In genomic region chr20:50223321-50223995, GRCh38 we compare ENCODE assay signal across 16 cellular contexts. TPM values are rescaled to one million over a fixed set of nuclear protein-coding genes. Genes with fewer than 3 reads are reported as not detected.
A peak's percentile ranks its signal among the peaks of the same experiment; 100 is the strongest.
DNase-seq lines count a peak whose midpoint lies in the region; ATAC-seq and TF ChIP-seq lines count a peak whose summit lies in the region.
"Had no signal": no experiment of that assay in that cellular context is flagged by ENCODE, and none has a peak within 500 bp of the region (broad histone marks: within the 10 kb centered on the region; RNA-seq: fewer than 3 reads in every experiment).

No MANE protein-coding gene starts in this region.

- TF ChIP-seq CTCF in coronary artery (IDR thresholded peaks at IDR 0.05) (no peak), thoracic aorta (IDR thresholded peaks at IDR 0.05) (no peak)

- H3K27ac ChIP-seq in coronary artery (peak overlapping the region; percentile 82 to 97), thoracic aorta (peak overlapping the region; percentile 80 to 85)

- H3K4me3 ChIP-seq in coronary artery = no peak overlapping the region
- no peak overlapping the region for H3K4me3 ChIP-seq in thoracic aorta
- H3K4me3 ChIP-seq: GM12878, lung had no signal

- peaks cover 29% of the 10 kb centered on the region in 2 donors for H3K4me1 Mint-ChIP-seq in natural killer cell treated with Interleukin-12 subunit alpha and Interleukin-12 subunit beta and Interleukin-15 and Interleukin-18, amount 100 ng/mL, for 72 hours (ENCODE audit: low read depth in 2 of 2)

- peak overlapping the region; percentile 50 to 54 for H3K27ac Mint-ChIP-seq in natural killer cell treated with Interleukin-12 subunit alpha and Interleukin-12 subunit beta and Interleukin-15 and Interleukin-18, amount 100 ng/mL, for 72 hours
- H3K27ac Mint-ChIP-seq: activated CD4-positive, alpha-beta memory T cell treated with anti-CD3 and anti-CD28 coated beads, Interleukin-2, amount 10 ng/mL, durations not matched to agents 7 days and 5 days; nephron had no signal

- H3K36me3 Mint-ChIP-seq in natural killer cell treated with Interleukin-12 subunit alpha and Interleukin-12 subunit beta and Interleukin-15 and Interleukin-18, amount 100 ng/mL, for 72 hours = no peaks in the 10 kb centered on the region

- peaks cover 5% of the 10 kb centered on the region for H3K9me3 Mint-ChIP-seq in natural killer cell treated with Interleukin-12 subunit alpha and Interleukin-12 subunit beta and Interleukin-15 and Interleukin-18, amount 100 ng/mL, for 72 hours
- H3K9me3 Mint-ChIP-seq: activated CD4-positive, alpha-beta memory T cell treated with anti-CD3 and anti-CD28 coated beads, Interleukin-2, amount 10 ng/mL, durations not matched to agents 7 days and 5 days; nephron had no signal

- peaks cover 0 to 11% of the 10 kb centered on the region in 2 donors for H3K27me3 Mint-ChIP-seq in natural killer cell treated with Interleukin-12 subunit alpha and Interleukin-12 subunit beta and Interleukin-15 and Interleukin-18, amount 100 ng/mL, for 72 hours
- H3K27me3 Mint-ChIP-seq: activated CD4-positive, alpha-beta memory T cell treated with anti-CD3 and anti-CD28 coated beads, Interleukin-2, amount 10 ng/mL, durations not matched to agents 7 days and 5 days had no signal

- DNase-seq in GF-D8 (lab: John Stamatoyannopoulos, UW) (peak; percentile 46), coronary artery (ENCODE audit: low spot score) (no peak), thoracic aorta (ENCODE audit: low spot score) (no peak), NCI-H2196 (lab: John Stamatoyannopoulos, UW; ENCODE audit: unreplicated experiment) (no peak), epidermal melanocyte (ENCODE audit: insufficient read length, low spot score) (no peak), D341Med (ENCODE audit: low spot score) (no peak), NCI-H2081 (lab: John Stamatoyannopoulos, UW) (no peak)
- DNase-seq in natural killer cell treated with Interleukin-12 subunit alpha and Interleukin-12 subunit beta and Interleukin-15 and Interleukin-18, amount 100 ng/mL, for 72 hours (ENCODE audit: low spot score) = no peak
- DNase-seq: activated CD4-positive, alpha-beta memory T cell treated with anti-CD3 and anti-CD28 coated beads, Interleukin-2, amount 10 ng/mL, durations not matched to agents 7 days and 5 days; caudate nucleus; GOT3; NCI-H1436; retina had no signal

- peak in 1 of 2 donors; percentile 32 for ATAC-seq in natural killer cell treated with Interleukin-12 subunit alpha and Interleukin-12 subunit beta and Interleukin-15 and Interleukin-18, amount 100 ng/mL, for 72 hours
- no peak for ATAC-seq in thoracic aorta (ENCODE audit: insufficient number of reproducible peaks, low FRiP score, low read depth)
- ATAC-seq: GM12878 had no signal

- H3K4me1 ChIP-seq in thoracic aorta (ENCODE audit: control insufficient read depth in 1 of 2, low read depth in 2 of 2) = peaks cover 15 to 47% of the 10 kb centered on the region in 2 donors

- no peaks in the 10 kb centered on the region for H3K36me3 ChIP-seq in thoracic aorta

- H3K4me3 Mint-ChIP-seq in natural killer cell treated with Interleukin-12 subunit alpha and Interleukin-12 subunit beta and Interleukin-15 and Interleukin-18, amount 100 ng/mL, for 72 hours = no peak overlapping the region
- H3K4me3 Mint-ChIP-seq: activated CD4-positive, alpha-beta memory T cell treated with anti-CD3 and anti-CD28 coated beads, Interleukin-2, amount 10 ng/mL, durations not matched to agents 7 days and 5 days; nephron had no signal

- H3K9me3 ChIP-seq in thoracic aorta = no peaks in the 10 kb centered on the region

- H3K27me3 ChIP-seq in thoracic aorta (replicated peaks; ENCODE audit: insufficient read depth) = no peaks in the 10 kb centered on the region

RNA-seq across cellular contexts. Expression of gene CEBPB, which starts 32.8 kb away (rescaled TPM):
- 100 to 1,000 TPM; 153 to 167 TPM for total RNA-seq in natural killer cell treated with Interleukin-12 subunit alpha and Interleukin-12 subunit beta and Interleukin-15 and Interleukin-18, amount 100 ng/mL, for 72 hours
- 100 to 1,000 TPM; 113 to 255 TPM for total RNA-seq in thoracic aorta
